In genomic region chr9:76863832-76864231, GRCh38 we compare ENCODE assay signal across 17 cellular contexts. TPM values are rescaled to one million over a fixed set of nuclear protein-coding genes. Genes with fewer than 3 reads are reported as not detected.
A peak's percentile ranks its signal among the peaks of the same experiment; 100 is the strongest.
DNase-seq lines count a peak whose midpoint lies in the region; ATAC-seq and TF ChIP-seq lines count a peak whose summit lies in the region.
"Had no signal": no experiment of that assay in that cellular context is flagged by ENCODE, and none has a peak within 500 bp of the region (broad histone marks: within the 10 kb centered on the region; RNA-seq: fewer than 3 reads in every experiment).

No MANE protein-coding gene starts in this region.

- peaks cover 3% of the 10 kb centered on the region for H3F3A ChIP-seq in neural cell (ENCODE audit: insufficient read depth, low read length, poor library complexity, severe bottlenecking)

- H3K4me1 ChIP-seq in esophagus muscularis mucosa (peaks cover 0 to 78% (median 61%) of the 10 kb centered on the region in 4 donors), rectal smooth muscle tissue (ENCODE audit: control insufficient read depth, insufficient read depth, low read length) (peaks cover 11% of the 10 kb centered on the region), transverse colon (peaks cover 0 to 4% (median under 1%) of the 10 kb centered on the region in 4 donors), esophagus squamous epithelium (peaks cover 0 to 6% (median 0%) of the 10 kb centered on the region in 3 donors)
- H3K4me1 ChIP-seq: Caco-2 had no signal

- no peak overlapping the region for H3K4me2 ChIP-seq in neural cell (ENCODE audit: low read length)
- H3K4me2 ChIP-seq: A549 had no signal

- no peak overlapping the region for H3K4me3 ChIP-seq in esophagus muscularis mucosa
- H3K4me3 ChIP-seq in neural cell (ENCODE audit: low read length), result peak overlapping the region; percentile 20
- H3K4me3 ChIP-seq in rectal smooth muscle tissue (ENCODE audit: low read length), result no peak overlapping the region
- H3K4me3 ChIP-seq in transverse colon, result no peak overlapping the region
- H3K4me3 ChIP-seq in esophagus squamous epithelium, result no peak overlapping the region
- H3K4me3 ChIP-seq: A549, K562 had no signal

- H3K9ac ChIP-seq in neural cell (ENCODE audit: low read length) (no peak overlapping the region), rectal smooth muscle tissue (ENCODE audit: low read length) (no peak overlapping the region)

- no peak for ATAC-seq in GM18868 (IDR thresholded peaks at IDR 0.05; ENCODE audit: unreplicated experiment)
- ATAC-seq in HG03095 (IDR thresholded peaks at IDR 0.05; ENCODE audit: unreplicated experiment), result no peak
- ATAC-seq: A549, K562 had no signal

- in situ Hi-C loops in transverse colon (cut with MboI; ENCODE audit: low pct_ligation_motif_present in 1 of 4, low pct_unique_long_range_greater_than_20kb in 1 of 4, low sequenced_read_pairs in 3 of 4), result no loop called here

- H2AFZ ChIP-seq in neural cell (ENCODE audit: low read depth, low read length), result no peak overlapping the region

- WGBS in esophagus muscularis mucosa, result 62% methylated on average over 3 of the region's 3 CpGs
- 65 to 68% methylated on average over 3 of the region's 3 CpGs for WGBS in transverse colon (ENCODE audit: low coverage in 1 of 2), 2 donors
- WGBS in esophagus squamous epithelium, 2 donors, result 56 to 59% methylated on average over 3 of the region's 3 CpGs

- intact Hi-C loops in esophagus muscularis mucosa (cut with DNase I) (loop anchor here (5.0 kb wide), 1 partner anchor 43 kb away; the partner anchor contains the start of gene PRUNE2), transverse colon (cut with DNase I; ENCODE audit: low total_unique reads) (no loop called here), posterior cingulate gyrus (cut with DNase I) (no loop called here), esophagus squamous epithelium (cut with DNase I) (no loop called here)

- no peak for DNase-seq in esophagus muscularis mucosa (ENCODE audit: extremely low spot score)
- DNase-seq in transverse colon, result no peak
- no peak for DNase-seq in posterior cingulate gyrus
- no peak for DNase-seq in esophagus squamous epithelium (lab: John Stamatoyannopoulos, UW)
- DNase-seq: AML-193; Caco-2; CD4-positive, alpha-beta T cell; GOT3; H9 had no signal

- H3K27me3 ChIP-seq in esophagus muscularis mucosa (no peaks in the 10 kb centered on the region), neural cell (ENCODE audit: insufficient read depth, low read depth, low read length) (no peaks in the 10 kb centered on the region), rectal smooth muscle tissue (ENCODE audit: control insufficient read depth, insufficient read depth, low read length) (no peaks in the 10 kb centered on the region), transverse colon (no peaks in the 10 kb centered on the region), esophagus squamous epithelium (peaks cover 0 to 8% (median 0%) of the 10 kb centered on the region in 4 donors)

- TF ChIP-seq POLR2A in esophagus muscularis mucosa (IDR thresholded peaks at IDR 0.05; ENCODE audit: low read depth) (no peak), transverse colon (IDR thresholded peaks at IDR 0.05) (no peak), esophagus squamous epithelium (IDR thresholded peaks at IDR 0.05) (no peak)

- no peak for TF ChIP-seq EP300 in esophagus muscularis mucosa (IDR thresholded peaks at IDR 0.05)
- no peak for TF ChIP-seq EP300 in neural cell (conservative IDR thresholded peaks at IDR 0.05; ENCODE audit: poor library complexity, severe bottlenecking)
- no peak for TF ChIP-seq EP300 in transverse colon (IDR thresholded peaks at IDR 0.05; ENCODE audit: low read depth)

- H3K9me3 ChIP-seq in esophagus muscularis mucosa (no peaks in the 10 kb centered on the region), neural cell (ENCODE audit: low read length) (no peaks in the 10 kb centered on the region), transverse colon (no peaks in the 10 kb centered on the region), esophagus squamous epithelium (no peaks in the 10 kb centered on the region)
- H3K9me3 ChIP-seq: A549, Caco-2 had no signal

- H3K27ac ChIP-seq in esophagus muscularis mucosa (replicated peaks in 1 of 4), result peak overlapping the region; percentile 62 to 91 (median 88)
- H3K27ac ChIP-seq in neural cell (ENCODE audit: low read length), result no peak overlapping the region
- H3K27ac ChIP-seq in rectal smooth muscle tissue (ENCODE audit: low read depth, low read length), result peak overlapping the region; percentile 74
- H3K27ac ChIP-seq in transverse colon, result peak overlapping the region; percentile 24 to 79 (median 60)
- H3K27ac ChIP-seq in esophagus squamous epithelium, result peak overlapping the region in 2 of 4 donors; percentile 5 to 18
- H3K27ac ChIP-seq: A549, C4-2B, HL-60 had no signal

- no peaks in the 10 kb centered on the region for H4K20me1 ChIP-seq in neural cell (ENCODE audit: insufficient read depth)

- no peak for TF ChIP-seq RAD21 in neural cell (conservative IDR thresholded peaks at IDR 0.05)

- H3K9me2 ChIP-seq in neural cell (ENCODE audit: insufficient read depth, low read length), result no peaks in the 10 kb centered on the region

- H3K36me3 ChIP-seq in esophagus muscularis mucosa (peaks cover 0 to 3% (median 0%) of the 10 kb centered on the region in 4 donors), neural cell (ENCODE audit: insufficient read depth, low read length) (no peaks in the 10 kb centered on the region), rectal smooth muscle tissue (ENCODE audit: control insufficient read depth, insufficient read depth, low read length) (no peaks in the 10 kb centered on the region), transverse colon (no peaks in the 10 kb centered on the region), esophagus squamous epithelium (no peaks in the 10 kb centered on the region)

- H3K79me2 ChIP-seq in neural cell (replicated peaks; ENCODE audit: insufficient read depth, low read length), result no peaks in the 10 kb centered on the region

- TF ChIP-seq CTCF in esophagus muscularis mucosa (IDR thresholded peaks at IDR 0.05) (no peak), neural cell (IDR thresholded peaks at IDR 0.05; ENCODE audit: poor library complexity, severe bottlenecking) (no peak), transverse colon (IDR thresholded peaks at IDR 0.05) (no peak), esophagus squamous epithelium (IDR thresholded peaks at IDR 0.05) (no peak)

TF ChIP-seq in neural cell, 6 proteins besides CTCF, POLR2A, EP300 and RAD21:
- TF ChIP-seq EZH2 (IDR thresholded peaks at IDR 0.05; ENCODE audit: borderline replicate concordance, insufficient read depth, low read length, poor library complexity, severe bottlenecking) (no peak), MXI1 (conservative IDR thresholded peaks at IDR 0.05; ENCODE audit: poor library complexity, severe bottlenecking) (no peak), REST (IDR thresholded peaks at IDR 0.05; ENCODE audit: borderline replicate concordance) (peak; percentile 95), TAF1 (IDR thresholded peaks at IDR 0.05; ENCODE audit: low read depth) (no peak), SMC3 (conservative IDR thresholded peaks at IDR 0.05; ENCODE audit: poor library complexity) (no peak), POLR2AphosphoS5 (IDR thresholded peaks at IDR 0.05) (peak; percentile 21)
TF ChIP-seq in neural cell: peak in this region for 2.

RNA-seq across cellular contexts. Expression of gene PRUNE2, which starts 42.1 kb away (rescaled TPM):
- total RNA-seq in esophagus muscularis mucosa, result 100 to 1,000 TPM; 586 to 728 (median 654) TPM
- 9.7 TPM in 2 replicates for polyA plus RNA-seq in neural cell
- polyA minus RNA-seq in neural cell, result 10.5 and 22.6 TPM in 2 replicates
- total RNA-seq in transverse colon, result 100 to 1,000 TPM in 1 of 4 donors, 10 to 100 TPM in 3; 67.6 to 105 (median 95.6) TPM
- 100 to 1,000 TPM in 1 of 4 donors, 10 to 100 TPM in 2, 1 to 10 TPM in 1; 9.9 to 126 (median 26.7) TPM for total RNA-seq in esophagus squamous epithelium
- total RNA-seq: CD4-positive, alpha-beta T cell had no signal

Comparison
In these comparisons a context has a peak if more than half of its experiments do, and no peak if none do; other contexts are left out.
1. RNA of gene PRUNE2, which starts 42.1 kb away (total RNA-seq): 586 to 728 TPM in esophagus muscularis mucosa; 67.6 to 105 TPM in transverse colon and 9.9 to 126 TPM in esophagus squamous epithelium; every median in the first group is over 4 times any median in the second.